Comparison of ENCODE assay signal across 10 cellular contexts in genomic region chr18:49238433-49239042, GRCh38.
DNase-seq lines count a peak whose midpoint lies in the region; ATAC-seq, FAIRE-seq and TF ChIP-seq lines count a peak whose summit lies in the region.
"Had no signal": no experiment of that assay in that cellular context is flagged by ENCODE, and none has a peak within 500 bp of the region (broad histone marks: within the 10 kb centered on the region; RNA-seq: fewer than 3 reads in every experiment).

No MANE protein-coding gene starts in this region.

- TF ChIP-seq POLR2A in K562 (conservative IDR thresholded peaks at IDR 0.05): no peak

- H3K4me3 ChIP-seq in LNCaP clone FGC (ENCODE audit: low read depth, low read length) (no peak overlapping the region), K562 (no peak overlapping the region)

- no peak for ATAC-seq in K562

- POLR2A ChIA-PET in K562 (lab: Yijun Ruan, JAX): interaction anchor here (0.6 to 1.2 kb wide), 3 partner anchors 21 to 239 kb away, joined by 3 read pairs; no protein-coding TSS in a partner anchor

- H3K27me3 ChIP-seq in K562 (ENCODE audit: control insufficient read depth in 2 of 2, insufficient read depth in 2 of 2, low read length in 2 of 2): no peaks in the 10 kb centered on the region

- TF ChIP-seq CTCF in LNCaP clone FGC (IDR thresholded peaks at IDR 0.05; ENCODE audit: control insufficient read depth, extremely low read depth, insufficient read depth) (peak; percentile 54), K562 (IDR thresholded peaks at IDR 0.05 in 2 of 3, conservative IDR thresholded peaks at IDR 0.05 in 1 of 3; ENCODE audit: insufficient read depth in 2 of 3, low read depth in 1 of 3, low read length in 3 of 3) (peak in 2 of 3 experiments; percentile 33 to 60; a peak in 2 of 6 replicates)

- CTCF ChIA-PET in K562 (lab: Yijun Ruan, JAX; ENCODE audit: low intra/inter-chr PET ratio): interaction anchor here (0.5 to 1.3 kb wide), 8 partner anchors 46 to 1216 kb away, joined by 3 to 8 read pairs (median 4); no protein-coding TSS in a partner anchor

- no peak overlapping the region for H3K4me2 ChIP-seq in K562 (ENCODE audit: insufficient read depth, low read length)

- no peak for TF ChIP-seq EP300 in K562 (IDR thresholded peaks at IDR 0.05; ENCODE audit: low read length)

- no peaks in the 10 kb centered on the region for H3K4me1 ChIP-seq in K562 (replicated peaks in 1 of 2; ENCODE audit: control insufficient read depth in 2 of 2, insufficient read depth in 2 of 2, low read length in 2 of 2)

- H3K36me3 ChIP-seq in K562 (ENCODE audit: control insufficient read depth, insufficient read depth, low read length): no peaks in the 10 kb centered on the region

- H3K9ac ChIP-seq in K562 (ENCODE audit: insufficient read depth in 1 of 2, low read depth in 2 of 2, low read length in 2 of 2): no peak overlapping the region

- H3K9me3 ChIP-seq in K562 (replicated peaks; ENCODE audit: control insufficient read depth, insufficient read depth, low read depth, low read length): no peaks in the 10 kb centered on the region

- WGBS in K562 (ENCODE audit: insufficient coverage, low coverage, missing lambda C conversion rate): 40% methylated on average over 1 of the region's 2 CpGs

- H4K20me1 ChIP-seq in K562 (replicated peaks; ENCODE audit: control insufficient read depth, insufficient read depth, low read length): no peaks in the 10 kb centered on the region

- no peaks in the 10 kb centered on the region for H3K79me2 ChIP-seq in K562 (ENCODE audit: control insufficient read depth, insufficient read depth, low read length)

- no peak overlapping the region for H3K27ac ChIP-seq in K562 (ENCODE audit: extremely low read depth, low read depth, low read length)

- DNase-seq in DMS 273 (lab: John Stamatoyannopoulos, UW; ENCODE audit: unreplicated experiment) (peak; percentile 53), DMS 273 treated with DMSO at 0.1 percent for 48 hours (lab: John Stamatoyannopoulos, UW) (no peak), LNCaP clone FGC (ENCODE audit: low read depth) (no peak), K562 (ENCODE audit: extremely low read depth in 1 of 4, low spot score in 3 of 4) (peak in 3 of 4 experiments; percentile 6 to 29 (median 9)), midbrain (lab: John Stamatoyannopoulos, UW) (peak; percentile 47), GM19238 (ENCODE audit: insufficient read length, low spot score) (no peak), urothelium cell line (ENCODE audit: low spot score) (no peak)
- DNase-seq in activated CD8-positive, alpha-beta memory T cell treated with anti-CD3 and anti-CD28 coated beads, Interleukin-2, amount 50 U/mL, for 4 hours: no peak
- DNase-seq: naive B cell had no signal

- H2AFZ ChIP-seq in K562 (ENCODE audit: low read depth, low read length): no peak overlapping the region

- FAIRE-seq in K562 (lab: Jason Lieb, UNC): no peak
- FAIRE-seq in urothelium cell line (lab: Jason Lieb, UNC): no peak
- FAIRE-seq: A204.1 had no signal

- intact Hi-C loops in K562 (cut with micrococcal nuclease): loop anchor here (5.0 to 10.0 kb wide), 2 partner anchors 214 to 561 kb away; no protein-coding TSS in a partner anchor

- H3K9me1 ChIP-seq in K562 (ENCODE audit: control insufficient read depth, insufficient read depth, low read length): no peaks in the 10 kb centered on the region

- TF ChIP-seq RAD21 in K562 (CRISPR knock-in tag; conservative IDR thresholded peaks at IDR 0.05 in 1 of 2, IDR thresholded peaks at IDR 0.05 in 1 of 2): peak in 1 of 2 experiments; percentile 68

- no TSS peak for BruUV-seq in K562 (replicated peaks; lab: Mats Ljungman, UMichigan)

- in situ Hi-C loops in K562 (cut with MboI): loop anchor here (10.0 kb wide), 1 partner anchor 564 kb away; no protein-coding TSS in a partner anchor

TF ChIP-seq in K562, 482 proteins besides CTCF, POLR2A, EP300 and RAD21:
- TF ChIP-seq ZNF239 (CRISPR knock-in tag; IDR thresholded peaks at IDR 0.05): no peak
- TF ChIP-seq ZNF3 (CRISPR knock-in tag; IDR thresholded peaks at IDR 0.05): peak; percentile 62; the same call in 1 of the 2 replicates
- peak; percentile 65 for TF ChIP-seq ZNF384 (IDR thresholded peaks at IDR 0.05; ENCODE audit: low read depth, low read length)
TF ChIP-seq in K562: peak in this region for 2.

Comparison
In these comparisons a context has a peak if more than half of its experiments do, and no peak if none do; other contexts are left out.
1. DNase-seq: peak in DMS 273 (single experiment), K562 (3 of 4) and midbrain (single experiment); none in DMS 273 treated with DMSO at 0.1 percent for 48 hours (single experiment), LNCaP clone FGC (single experiment), activated CD8-positive, alpha-beta memory T cell treated with anti-CD3 and anti-CD28 coated beads, Interleukin-2, amount 50 U/mL, for 4 hours (single experiment), GM19238 (single experiment) and urothelium cell line (single experiment).